ENCODE assay signal across 1 cellular context in the genomic region with DNA sequence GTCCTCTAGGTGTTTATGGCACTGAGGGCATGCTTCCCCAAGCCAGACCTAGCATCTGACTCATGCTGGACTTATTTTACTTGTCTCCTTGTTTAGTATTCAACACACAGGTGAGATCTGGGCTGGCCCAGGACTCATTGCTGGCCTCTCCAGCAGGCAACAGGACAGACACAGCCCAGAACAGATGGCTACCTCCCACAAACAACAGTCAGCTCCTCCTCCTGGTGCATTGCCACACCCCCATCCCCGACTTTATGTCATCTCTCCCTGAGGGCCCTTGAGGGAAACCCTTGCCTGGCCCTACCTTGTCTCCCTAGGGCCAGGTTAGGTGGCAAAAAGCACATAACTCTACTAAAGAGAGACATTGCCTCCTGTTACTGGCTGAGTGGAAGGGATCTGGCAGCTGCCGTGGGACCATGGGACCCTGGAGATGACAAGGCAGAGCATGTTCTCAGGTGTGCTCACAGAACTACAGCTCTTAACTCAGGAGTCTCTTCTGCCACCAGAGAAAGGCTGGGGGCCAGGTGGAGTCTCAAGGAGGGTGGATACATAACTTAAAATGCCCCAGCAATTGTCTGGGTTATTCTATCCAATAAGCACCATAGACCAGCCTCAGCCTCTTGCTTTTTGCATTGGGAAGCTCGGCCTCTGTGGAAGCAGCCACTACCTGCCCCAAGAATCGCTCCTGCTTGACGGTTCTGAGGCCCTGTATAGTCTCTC.
TF ChIP-seq lines count a peak whose summit lies in the region.

No MANE protein-coding gene starts in this region.

TF ChIP-seq in HepG2, 621 proteins besides CTCF, POLR2A, EP300 and RAD21:
- TF ChIP-seq, protein P1, sequence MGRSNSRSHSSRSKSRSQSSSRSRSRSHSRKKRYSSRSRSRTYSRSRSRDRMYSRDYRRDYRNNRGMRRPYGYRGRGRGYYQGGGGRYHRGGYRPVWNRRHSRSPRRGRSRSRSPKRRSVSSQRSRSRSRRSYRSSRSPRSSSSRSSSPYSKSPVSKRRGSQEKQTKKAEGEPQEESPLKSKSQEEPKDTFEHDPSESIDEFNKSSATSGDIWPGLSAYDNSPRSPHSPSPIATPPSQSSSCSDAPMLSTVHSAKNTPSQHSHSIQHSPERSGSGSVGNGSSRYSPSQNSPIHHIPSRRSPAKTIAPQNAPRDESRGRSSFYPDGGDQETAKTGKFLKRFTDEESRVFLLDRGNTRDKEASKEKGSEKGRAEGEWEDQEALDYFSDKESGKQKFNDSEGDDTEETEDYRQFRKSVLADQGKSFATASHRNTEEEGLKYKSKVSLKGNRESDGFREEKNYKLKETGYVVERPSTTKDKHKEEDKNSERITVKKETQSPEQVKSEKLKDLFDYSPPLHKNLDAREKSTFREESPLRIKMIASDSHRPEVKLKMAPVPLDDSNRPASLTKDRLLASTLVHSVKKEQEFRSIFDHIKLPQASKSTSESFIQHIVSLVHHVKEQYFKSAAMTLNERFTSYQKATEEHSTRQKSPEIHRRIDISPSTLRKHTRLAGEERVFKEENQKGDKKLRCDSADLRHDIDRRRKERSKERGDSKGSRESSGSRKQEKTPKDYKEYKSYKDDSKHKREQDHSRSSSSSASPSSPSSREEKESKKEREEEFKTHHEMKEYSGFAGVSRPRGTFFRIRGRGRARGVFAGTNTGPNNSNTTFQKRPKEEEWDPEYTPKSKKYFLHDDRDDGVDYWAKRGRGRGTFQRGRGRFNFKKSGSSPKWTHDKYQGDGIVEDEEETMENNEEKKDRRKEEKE (IDR thresholded peaks at IDR 0.05), result no peak
- TF ChIP-seq ZNF354B (CRISPR knock-in tag; IDR thresholded peaks at IDR 0.05) (no peak), CCDC6 (CRISPR knock-in tag; IDR thresholded peaks at IDR 0.05) (no peak), ZNF564 (CRISPR knock-in tag; IDR thresholded peaks at IDR 0.05) (no peak), NFE2 (CRISPR knock-in tag; IDR thresholded peaks at IDR 0.05) (no peak), NRL (CRISPR knock-in tag; IDR thresholded peaks at IDR 0.05; ENCODE audit: borderline replicate concordance) (no peak), EZH2 (conservative IDR thresholded peaks at IDR 0.05; ENCODE audit: low read depth, low read length) (no peak)
- TF ChIP-seq, protein P2, sequence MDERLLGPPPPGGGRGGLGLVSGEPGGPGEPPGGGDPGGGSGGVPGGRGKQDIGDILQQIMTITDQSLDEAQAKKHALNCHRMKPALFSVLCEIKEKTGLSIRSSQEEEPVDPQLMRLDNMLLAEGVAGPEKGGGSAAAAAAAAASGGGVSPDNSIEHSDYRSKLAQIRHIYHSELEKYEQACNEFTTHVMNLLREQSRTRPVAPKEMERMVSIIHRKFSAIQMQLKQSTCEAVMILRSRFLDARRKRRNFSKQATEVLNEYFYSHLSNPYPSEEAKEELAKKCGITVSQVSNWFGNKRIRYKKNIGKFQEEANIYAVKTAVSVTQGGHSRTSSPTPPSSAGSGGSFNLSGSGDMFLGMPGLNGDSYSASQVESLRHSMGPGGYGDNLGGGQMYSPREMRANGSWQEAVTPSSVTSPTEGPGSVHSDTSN (CRISPR knock-in tag; IDR thresholded peaks at IDR 0.05), result no peak
- TF ChIP-seq, protein P3, sequence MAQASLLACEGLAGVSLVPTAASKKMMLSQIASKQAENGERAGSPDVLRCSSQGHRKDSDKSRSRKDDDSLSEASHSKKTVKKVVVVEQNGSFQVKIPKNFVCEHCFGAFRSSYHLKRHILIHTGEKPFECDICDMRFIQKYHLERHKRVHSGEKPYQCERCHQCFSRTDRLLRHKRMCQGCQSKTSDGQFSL (CRISPR knock-in tag; IDR thresholded peaks at IDR 0.05), result no peak
